In the genomic region with DNA sequence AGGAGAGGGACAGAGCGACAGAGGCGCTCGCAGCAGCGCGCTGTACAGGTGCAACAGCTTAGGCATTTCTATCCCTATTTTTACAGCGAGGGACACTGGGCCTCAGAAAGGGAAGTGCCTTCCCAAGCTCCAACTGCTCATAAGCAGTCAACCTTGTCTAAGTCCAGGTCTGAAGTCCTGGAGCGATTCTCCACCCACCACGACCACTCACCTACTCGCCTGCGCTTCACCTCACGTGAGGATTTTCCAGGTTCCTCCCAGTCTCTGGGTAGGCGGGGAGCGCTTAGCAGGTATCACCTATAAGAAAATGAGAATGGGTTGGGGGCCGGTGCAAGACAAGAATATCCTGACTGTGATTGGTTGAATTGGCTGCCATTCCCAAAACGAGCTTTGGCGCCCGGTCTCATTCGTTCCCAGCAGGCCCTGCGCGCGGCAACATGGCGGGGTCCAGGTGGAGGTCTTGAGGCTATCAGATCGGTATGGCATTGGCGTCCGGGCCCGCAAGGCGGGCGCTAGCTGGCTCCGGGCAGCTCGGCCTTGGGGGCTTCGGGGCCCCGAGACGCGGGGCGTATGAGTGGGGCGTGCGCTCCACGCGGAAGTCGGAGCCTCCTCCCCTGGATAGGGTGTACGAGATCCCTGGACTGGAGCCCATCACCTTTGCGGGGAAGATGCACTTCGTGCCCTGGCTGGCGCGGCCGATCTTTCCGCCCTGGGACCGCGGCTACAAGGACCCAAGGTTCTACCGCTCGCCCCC, we compare ENCODE assay signal across 8 cellular contexts. TPM values are rescaled to one million over a fixed set of nuclear protein-coding genes. Genes with fewer than 3 reads are reported as not detected.
DNase-seq lines count a peak whose midpoint lies in the region; ATAC-seq, FAIRE-seq and TF ChIP-seq lines count a peak whose summit lies in the region.

A gene with protein sequence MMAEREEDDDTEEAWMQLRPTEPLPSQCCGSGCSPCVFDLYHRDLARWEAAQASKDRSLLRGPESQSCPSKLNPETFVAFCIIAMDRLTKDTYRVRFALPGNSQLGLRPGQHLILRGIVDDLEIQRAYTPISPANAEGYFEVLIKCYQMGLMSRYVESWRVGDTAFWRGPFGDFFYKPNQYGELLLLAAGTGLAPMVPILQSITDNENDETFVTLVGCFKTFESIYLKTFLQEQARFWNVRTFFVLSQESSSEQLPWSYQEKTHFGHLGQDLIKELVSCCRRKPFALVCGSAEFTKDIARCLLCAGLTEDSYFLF (minus strand): TSS at position 266 of the 754 bp plus-strand sequence. CDS start 4,414 bp downstream, outside the sequence.
A gene (plus strand): TSS at position 403 of the 754 bp plus-strand sequence. CDS start 77 bp downstream, at position 480.

- DNase-seq in AML-193 (lab: John Stamatoyannopoulos, UW) = peak; percentile 94 to 96
- DNase-seq in NCI-H446 treated with DMSO at 0.1 percent for 48 hours (lab: John Stamatoyannopoulos, UW) = peak; percentile 95
- DNase-seq in cerebellar cortex (ENCODE audit: low spot score) = peak; percentile 99
- DNase-seq in keratinocyte (ENCODE audit: low read depth, low spot score) = peak; percentile 84
- peak; percentile 82 to 93 (median 87) for DNase-seq in stimulated activated CD4-positive, alpha-beta T cell treated with anti-CD3 and anti-CD28 coated beads, Interleukin-12 subunit alpha, Interleukin-12 subunit beta, amount 100 ng/mL, for 48 hours (ENCODE audit: low read depth in 2 of 3, low spot score in 1 of 3)

- peaks cover 37% of the 10 kb centered on the region for H3K79me2 ChIP-seq in keratinocyte (ENCODE audit: control insufficient read depth, insufficient read depth, low read length)

- ATAC-seq in HG03378 (IDR thresholded peaks at IDR 0.05; ENCODE audit: unreplicated experiment) = peak; percentile 96
- peak; percentile 98 to 99 for ATAC-seq in activated CD4-positive, CD25-positive, alpha-beta regulatory T cell treated with anti-CD3 and anti-CD28 coated beads, Interleukin-2, amount 50 U/mL, for 24 hours

- peaks cover 17% of the 10 kb centered on the region for H3K4me1 ChIP-seq in keratinocyte (ENCODE audit: control insufficient read depth, extremely low read depth, insufficient read depth, low read length)

- dilution Hi-C loops in keratinocyte (cut with MboI; ENCODE audit: extremely low pct_ligation_motif_present, low sequenced_read_pairs) = no loop called here

- H3K4me2 ChIP-seq in keratinocyte (ENCODE audit: control insufficient read depth, extremely low read depth, insufficient read depth, low read depth, low read length) = peak within 1 kb of the TSS; percentile 98

- H3K27ac ChIP-seq in keratinocyte (ENCODE audit: control insufficient read depth, insufficient read depth, low read length) = peak within 1 kb of the TSS; percentile 76

- no peaks in the 10 kb centered on the region for H3K9me3 ChIP-seq in keratinocyte (ENCODE audit: control insufficient read depth, low read depth, low read length)

- FAIRE-seq in keratinocyte (lab: Jason Lieb, UNC) = peak; percentile 77

- no peaks in the 10 kb centered on the region for H3K9me1 ChIP-seq in keratinocyte (ENCODE audit: control insufficient read depth, extremely low read depth, insufficient read depth, low read length)

- H3K27me3 ChIP-seq in keratinocyte (ENCODE audit: control insufficient read depth, extremely low read depth, insufficient read depth, low read length) = no peaks in the 10 kb centered on the region

- H3K9ac ChIP-seq in keratinocyte (ENCODE audit: control insufficient read depth, extremely low read depth, insufficient read depth, low read length) = peak within 1 kb of the TSS; percentile 88

- H3K4me3 ChIP-seq in keratinocyte (ENCODE audit: control insufficient read depth in 2 of 3, extremely low read depth in 1 of 3, insufficient read depth in 2 of 3, low read depth in 1 of 3, low read length in 3 of 3) = peak within 1 kb of the TSS; percentile 77 to 98 (median 78)

- peaks cover under 1 to 7% of the 10 kb centered on the region in 2 experiments for H3K36me3 ChIP-seq in keratinocyte (ENCODE audit: control insufficient read depth in 2 of 2, extremely low read depth in 1 of 2, insufficient read depth in 2 of 2, low read length in 2 of 2)

- peaks cover 4% of the 10 kb centered on the region for H4K20me1 ChIP-seq in keratinocyte (ENCODE audit: control insufficient read depth, extremely low read depth, insufficient read depth, low read length)

- peak; percentile 91 for TF ChIP-seq POLR2A in GM19099 (IDR thresholded peaks at IDR 0.05; ENCODE audit: extremely low read depth, insufficient read length, low read depth)

- peak within 1 kb of the TSS; percentile 99 for H2AFZ ChIP-seq in keratinocyte (ENCODE audit: control insufficient read depth, low read length)

- TF ChIP-seq CTCF in keratinocyte (optimal IDR thresholded peaks at IDR 0.05 in 1 of 3, IDR thresholded peaks at IDR 0.05 in 1 of 3, conservative IDR thresholded peaks at IDR 0.05 in 1 of 3; ENCODE audit: extremely low read depth in 1 of 3, insufficient read depth in 2 of 3, low read length in 3 of 3) = no peak

RNA-seq across cellular contexts. Expression of the first gene that starts in this region (rescaled TPM):
- polyA plus RNA-seq in keratinocyte = 0.67 to 1.3 TPM (median 0.73 TPM) in 3 replicates
- 0.29 TPM for polyA plus RNA-seq in keratinocyte (2011; ENCODE audit: low read depth)
- 0.62 and 0.75 TPM in 2 replicates for polyA plus RNA-seq in keratinocyte (2011; cell fraction: cytosol; rRNA removed)
- polyA plus RNA-seq in keratinocyte (2011; cell fraction: nucleus; rRNA removed) = 0.92 and 1.0 TPM in 2 replicates
- polyA plus RNA-seq in keratinocyte (2012; ENCODE audit: low replicate concordance) = 0.99 and 1.1 TPM in 2 replicates
- polyA minus RNA-seq in keratinocyte = 1.1 to 2.1 TPM (median 1.5 TPM) in 3 replicates
- not detected for polyA minus RNA-seq in keratinocyte (2011; cell fraction: cytosol; rRNA and poly(A)+ RNA removed)
- polyA minus RNA-seq in keratinocyte (2011; cell fraction: nucleus; rRNA and poly(A)+ RNA removed) = 0.21 and 0.39 TPM in 2 replicates

RNA-seq across cellular contexts. Expression of the second gene that starts in this region (rescaled TPM):
- polyA plus RNA-seq in keratinocyte = 30.9 to 31.7 TPM (median 31.0 TPM) in 3 replicates
- 14.8 TPM for polyA plus RNA-seq in keratinocyte (2011; ENCODE audit: low read depth)
- polyA plus RNA-seq in keratinocyte (2011; cell fraction: cytosol; rRNA removed) = 23.6 and 33.6 TPM in 2 replicates
- polyA plus RNA-seq in keratinocyte (2011; cell fraction: nucleus; rRNA removed) = 11.9 and 19.0 TPM in 2 replicates
- polyA plus RNA-seq in keratinocyte (2012; ENCODE audit: low replicate concordance) = 82.8 and 94.6 TPM in 2 replicates
- 24.4 to 43.2 TPM (median 24.8 TPM) in 3 replicates for polyA minus RNA-seq in keratinocyte
- 18.8 TPM for polyA minus RNA-seq in keratinocyte (2011; cell fraction: cytosol; rRNA and poly(A)+ RNA removed)
- polyA minus RNA-seq in keratinocyte (2011; cell fraction: nucleus; rRNA and poly(A)+ RNA removed) = 5.7 and 5.8 TPM in 2 replicates

Comparison
In these comparisons a context has a peak if more than half of its experiments do, and no peak if none do; other contexts are left out.
1. Peak in every context shown above with its lines: DNase-seq, ATAC-seq, H3K4me3 ChIP-seq and H3K27ac ChIP-seq.